34 cellular contexts compared by ENCODE assay signal in the genomic region with DNA sequence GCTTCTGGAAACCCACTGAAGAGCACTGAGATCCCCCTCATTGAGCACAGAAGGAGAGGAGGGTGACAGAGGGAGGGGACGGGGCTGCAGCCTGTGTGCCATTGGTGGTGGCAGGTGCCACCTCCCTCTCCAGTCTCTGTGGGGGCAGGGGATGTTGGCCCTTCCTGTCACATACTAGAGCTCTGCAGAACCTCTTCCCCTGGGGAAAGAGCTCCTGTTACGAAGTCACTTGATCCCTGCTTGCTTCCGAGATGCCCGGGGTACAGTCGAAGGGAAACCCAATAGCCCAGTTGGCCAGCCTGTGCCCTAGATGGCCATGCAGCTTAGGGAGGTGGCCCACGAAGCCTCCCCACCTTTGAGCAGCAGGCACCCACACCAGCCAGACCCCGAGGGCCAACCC. TPM values are rescaled to one million over a fixed set of nuclear protein-coding genes. Genes with fewer than 3 reads are reported as not detected.
DNase-seq lines count a peak whose midpoint lies in the region; ATAC-seq and TF ChIP-seq lines count a peak whose summit lies in the region.
"Had no signal": no experiment of that assay in that cellular context is flagged by ENCODE, and none has a peak within 500 bp of the region (broad histone marks: within the 10 kb centered on the region; RNA-seq: fewer than 3 reads in every experiment).

No MANE protein-coding gene starts in this region.

- no peaks in the 10 kb centered on the region for H3K79me2 ChIP-seq in neural progenitor cell (ENCODE audit: low read depth)

- ATAC-seq in GM18511 (IDR thresholded peaks at IDR 0.05; ENCODE audit: unreplicated experiment) (no peak), HG03354 (IDR thresholded peaks at IDR 0.05; ENCODE audit: poor library complexity, severe bottlenecking, unreplicated experiment) (no peak), HG03097 (IDR thresholded peaks at IDR 0.05; ENCODE audit: low FRiP score, unreplicated experiment) (no peak)
- ATAC-seq: esophagus mucosa, left ventricle myocardium superior had no signal

- H3K27ac Mint-ChIP-seq in neural progenitor cell: no peak overlapping the region
- H3K27ac Mint-ChIP-seq: activated CD4-positive, alpha-beta memory T cell treated with anti-CD3 and anti-CD28 coated beads, Interleukin-2, amount 10 ng/mL, durations not matched to agents 7 days and 5 days; activated naive CD4-positive, alpha-beta T cell treated with anti-CD3 and anti-CD28 coated beads, Interleukin-2, amount 10 ng/mL, durations not matched to agents 7 days and 5 days; activated T-helper 1 cell treated with anti-CD3 and anti-CD28 coated beads, Interleukin-12 subunit alpha, Interleukin-12 subunit beta, Interleukin-2, Interleukin-4 antibody, amounts not matched to agents 30 ng/mL and 10 ng/mL and 1 ng/mL, durations not matched to agents 14 hours and 24 hours and 36 hours had no signal

- peaks cover 31% of the 10 kb centered on the region for H3K4me1 Mint-ChIP-seq in neural progenitor cell
- H3K4me1 Mint-ChIP-seq: activated CD4-positive, alpha-beta memory T cell treated with anti-CD3 and anti-CD28 coated beads, Interleukin-2, amount 10 ng/mL, durations not matched to agents 7 days and 5 days; activated naive CD4-positive, alpha-beta T cell treated with anti-CD3 and anti-CD28 coated beads, Interleukin-2, amount 10 ng/mL, durations not matched to agents 7 days and 5 days; naive B cell had no signal

- no peaks in the 10 kb centered on the region for H4K20me1 ChIP-seq in neural progenitor cell (ENCODE audit: low read depth)

- peaks cover 8% of the 10 kb centered on the region for H3F3A ChIP-seq in neural progenitor cell (ENCODE audit: low read depth)

- H3K4me2 ChIP-seq in neural progenitor cell: peak overlapping the region; percentile 6

- H3K4me3 Mint-ChIP-seq in neural progenitor cell: no peak overlapping the region
- H3K4me3 Mint-ChIP-seq: activated CD4-positive, alpha-beta memory T cell treated with anti-CD3 and anti-CD28 coated beads, Interleukin-2, amount 10 ng/mL, durations not matched to agents 7 days and 5 days; activated naive CD4-positive, alpha-beta T cell treated with anti-CD3 and anti-CD28 coated beads, Interleukin-2, amount 10 ng/mL, durations not matched to agents 7 days and 5 days; activated T-helper 1 cell treated with anti-CD3 and anti-CD28 coated beads, Interleukin-12 subunit alpha, Interleukin-12 subunit beta, Interleukin-2, Interleukin-4 antibody, amounts not matched to agents 30 ng/mL and 10 ng/mL and 1 ng/mL, durations not matched to agents 14 hours and 24 hours and 36 hours; naive B cell had no signal

- no peaks in the 10 kb centered on the region for H3K9me3 ChIP-seq in neural progenitor cell (ENCODE audit: low read depth)
- H3K9me3 ChIP-seq: adrenal gland, Peyer's patch, tibial artery, vagina had no signal

- H3K27ac ChIP-seq in neural progenitor cell: no peak overlapping the region
- H3K27ac ChIP-seq: adrenal gland, Peyer's patch, tibial artery, vagina had no signal

- no peaks in the 10 kb centered on the region for H3K9me3 Mint-ChIP-seq in neural progenitor cell
- H3K9me3 Mint-ChIP-seq: activated CD4-positive, alpha-beta memory T cell treated with anti-CD3 and anti-CD28 coated beads, Interleukin-2, amount 10 ng/mL, durations not matched to agents 7 days and 5 days; activated naive CD4-positive, alpha-beta T cell treated with anti-CD3 and anti-CD28 coated beads, Interleukin-2, amount 10 ng/mL, durations not matched to agents 7 days and 5 days; activated T-helper 1 cell treated with anti-CD3 and anti-CD28 coated beads, Interleukin-12 subunit alpha, Interleukin-12 subunit beta, Interleukin-2, Interleukin-4 antibody, amounts not matched to agents 30 ng/mL and 10 ng/mL and 1 ng/mL, durations not matched to agents 14 hours and 24 hours and 36 hours; brain had no signal

- peaks cover 33% of the 10 kb centered on the region for H3K4me1 ChIP-seq in neural progenitor cell
- H3K4me1 ChIP-seq: adrenal gland, tibial artery, vagina had no signal

- H3K27me3 Mint-ChIP-seq in neural progenitor cell (ENCODE audit: insufficient read depth, low read depth): peaks cover 7% of the 10 kb centered on the region

- DNase-seq in DMS79 (lab: John Stamatoyannopoulos, UW): peak; percentile 73
- peak; percentile 68 for DNase-seq in NCI-H1436 treated with DMSO at 0.1 percent for 48 hours (lab: John Stamatoyannopoulos, UW)
- DNase-seq in NCI-H510A treated with DMSO at 0.1 percent for 48 hours (lab: John Stamatoyannopoulos, UW): peak; percentile 84
- DNase-seq in neural progenitor cell (ENCODE audit: low spot score): no peak
- DNase-seq: activated CD4-positive, alpha-beta memory T cell treated with anti-CD3 and anti-CD28 coated beads, Interleukin-2, amount 10 ng/mL, durations not matched to agents 7 days and 5 days; activated CD4-positive, alpha-beta T cell treated with anti-CD3 and anti-CD28 coated beads for 1 hour; activated CD8-positive, alpha-beta memory T cell treated with anti-CD3 and anti-CD28 coated beads, Interleukin-2, amount 50 U/mL, for 48 hours; activated naive CD4-positive, alpha-beta T cell treated with anti-CD3 and anti-CD28 coated beads, Interleukin-2, amount 10 ng/mL, durations not matched to agents 7 days and 5 days; adrenal gland; C1 segment of cervical spinal cord; COR-L47; dermis blood vessel endothelial cell; foreskin fibroblast; HCEC 1CT; head of caudate nucleus; IMR-90; islet precursor cell; left ventricle myocardium superior; naive B cell; NCI-H1105; NCI-H748 treated with DMSO at 0.1 percent for 48 hours; occipital lobe; Peyer's patch; SHP77; stimulated activated CD4-positive, alpha-beta T cell treated with anti-CD3 and anti-CD28 coated beads, Interleukin-4, amount 100 ng/mL, for 1 hour; T-helper 2 cell; tibial artery had no signal

- TF ChIP-seq CTCF in neural progenitor cell (IDR thresholded peaks at IDR 0.05): no peak

- H3K36me3 Mint-ChIP-seq in neural progenitor cell: no peaks in the 10 kb centered on the region
- H3K36me3 Mint-ChIP-seq: activated naive CD4-positive, alpha-beta T cell treated with anti-CD3 and anti-CD28 coated beads, Interleukin-2, amount 10 ng/mL, durations not matched to agents 7 days and 5 days; brain; naive B cell had no signal

- no peak overlapping the region for H2AFZ ChIP-seq in neural progenitor cell (replicated peaks)

- H3K27me3 ChIP-seq in neural progenitor cell: no peaks in the 10 kb centered on the region
- H3K27me3 ChIP-seq: adrenal gland, Peyer's patch, vagina had no signal

- H3K36me3 ChIP-seq in neural progenitor cell: no peaks in the 10 kb centered on the region
- H3K36me3 ChIP-seq: adrenal gland, Peyer's patch, tibial artery, vagina had no signal

- H3K4me3 ChIP-seq in neural progenitor cell: no peak overlapping the region
- H3K4me3 ChIP-seq: adrenal gland, Peyer's patch, tibial artery, vagina had no signal

- no peak overlapping the region for H3K9ac ChIP-seq in neural progenitor cell

RNA-seq across cellular contexts. Expression of a gene that starts 29.4 kb away (rescaled TPM):
- 1.1 and 4.6 TPM in 2 replicates for total RNA-seq in neural progenitor cell (ENCODE audit: low replicate concordance)

RNA-seq across cellular contexts. Expression of a gene that starts 42.9 kb away (rescaled TPM):
- total RNA-seq in neural progenitor cell (ENCODE audit: low replicate concordance): 1.9 and 5.8 TPM in 2 replicates
